In genomic region chr5:139982975-139983240, GRCh38 we compare ENCODE assay signal across 19 cellular contexts.
DNase-seq lines count a peak whose midpoint lies in the region; ATAC-seq and TF ChIP-seq lines count a peak whose summit lies in the region.
"Had no signal": no experiment of that assay in that cellular context is flagged by ENCODE, and none has a peak within 500 bp of the region (broad histone marks: within the 10 kb centered on the region; RNA-seq: fewer than 3 reads in every experiment).

No MANE protein-coding gene starts in this region.

- no peaks in the 10 kb centered on the region for H3K27me3 ChIP-seq in psoas muscle (ENCODE audit: insufficient read depth in 3 of 3, low read length in 2 of 3)
- H3K27me3 ChIP-seq: dorsolateral prefrontal cortex, right lobe of liver, upper lobe of right lung had no signal

- DNase-seq in EL (peak; percentile 6), SK-MEL-5 (ENCODE audit: low read depth, low spot score) (peak; percentile 36), epithelial cell of prostate (ENCODE audit: low read depth, low spot score) (no peak), psoas muscle (no peak), Ammon's horn (ENCODE audit: low spot score) (no peak), SKM-1 treated with dmso at 0.1 percent for 144 hours (lab: John Stamatoyannopoulos, UW; ENCODE audit: unreplicated experiment) (no peak)
- DNase-seq: activated naive CD4-positive, alpha-beta T cell treated with Interleukin-2 at 50 U/mL for 16 hours; activated T-cell treated with anti-CD3 and anti-CD28 coated beads, Interleukin-2, amount 50 U/mL, for 4 hours; CD4-positive, CD25-positive, alpha-beta regulatory T cell; central memory CD4-positive, alpha-beta T cell; DMS 273 treated with DMSO at 0.1 percent for 48 hours; GF-D8; H7; NCI-H2171; NCI-H526 treated with DMSO at 0.1 percent for 48 hours; right lobe of liver; upper lobe of right lung had no signal

- H3K36me3 ChIP-seq in psoas muscle (ENCODE audit: insufficient read depth in 1 of 2, low read depth in 1 of 2), result no peaks in the 10 kb centered on the region
- H3K36me3 ChIP-seq: right lobe of liver, upper lobe of right lung had no signal

- no peak for TF ChIP-seq CTCF in psoas muscle (IDR thresholded peaks at IDR 0.05)

- intact Hi-C loops in psoas muscle (cut with DNase I), result no loop called here

- in situ Hi-C loops in SK-MEL-5 (cut with HindIII; ENCODE audit: low pct_unique_long_range_greater_than_20kb, low sequenced_read_pairs), result no loop called here

- peaks cover 46% of the 10 kb centered on the region for H3K4me1 ChIP-seq in psoas muscle
- H3K4me1 ChIP-seq: right lobe of liver, upper lobe of right lung had no signal

- no peak overlapping the region for H3K4me3 ChIP-seq in psoas muscle
- H3K4me3 ChIP-seq: dorsolateral prefrontal cortex, right lobe of liver, upper lobe of right lung had no signal

- H3K27ac ChIP-seq in epithelial cell of prostate (peak overlapping the region; percentile 27), psoas muscle (peak overlapping the region; percentile 14)
- H3K27ac ChIP-seq: right lobe of liver, upper lobe of right lung had no signal

- ATAC-seq in psoas muscle (no peak), GM19452 (IDR thresholded peaks at IDR 0.05; ENCODE audit: unreplicated experiment) (no peak)
- ATAC-seq: activated T-cell treated with anti-CD3 and anti-CD28 coated beads, Interleukin-2, amount 50 U/mL, for 4 hours; right lobe of liver had no signal

- no peaks in the 10 kb centered on the region for H3K9me3 ChIP-seq in psoas muscle
- H3K9me3 ChIP-seq: right lobe of liver, upper lobe of right lung had no signal

Comparison
In these comparisons a context has a peak if more than half of its experiments do, and no peak if none do; other contexts are left out.
1. DNase-seq: peak in EL (single experiment) and SK-MEL-5 (single experiment); none in epithelial cell of prostate (single experiment), psoas muscle (0 of 2), Ammon's horn (single experiment) and SKM-1 treated with dmso at 0.1 percent for 144 hours (single experiment).